Comparison of ENCODE assay signal across 8 cellular contexts in genomic region chr16:53090591-53091507, GRCh38. TPM values are rescaled to one million over a fixed set of nuclear protein-coding genes. Genes with fewer than 3 reads are reported as not detected.
DNase-seq lines count a peak whose midpoint lies in the region; ATAC-seq and TF ChIP-seq lines count a peak whose summit lies in the region.

No MANE protein-coding gene starts in this region.

- peak overlapping the region; percentile 87 for H3K14ac ChIP-seq in IMR-90 (replicated peaks; ENCODE audit: low read depth, low read length)

- H2AK5ac ChIP-seq in IMR-90 (ENCODE audit: low read depth, low read length): peak overlapping the region; percentile 88

- peak overlapping the region; percentile 70 for H3K27ac Mint-ChIP-seq in CD8-positive, alpha-beta T cell

- peak overlapping the region; percentile 51 for H3K18ac ChIP-seq in IMR-90 (ENCODE audit: low read depth, low read length)

- H3K9me3 Mint-ChIP-seq in CD8-positive, alpha-beta T cell: no peaks in the 10 kb centered on the region

- dilution Hi-C loops in IMR-90 (cut with HindIII; ENCODE audit: low sequenced_read_pairs, unreplicated experiment): no loop called here

- no peak overlapping the region for H3K27ac ChIP-seq in CD8-positive, alpha-beta T cell (ENCODE audit: low read depth, low read length)
- peak overlapping the region; percentile 81 for H3K27ac ChIP-seq in IMR-90 (ENCODE audit: insufficient read depth, low read length)

- TF ChIP-seq POLR2A in IMR-90 (IDR thresholded peaks at IDR 0.05; ENCODE audit: low read depth, low read length): no peak; the same call in 1 of the 2 replicates

- DNase-seq in CD8-positive, alpha-beta T cell: peak in 1 of 7 experiments; percentile 23
- peak; percentile 98 for DNase-seq in IMR-90
- peak; percentile 97 for DNase-seq in adipocyte (ENCODE audit: low read depth)
- peak; percentile 95 for DNase-seq in cardiac septum (ENCODE audit: low spot score)
- peak; percentile 90 for DNase-seq in pons (ENCODE audit: low spot score)
- DNase-seq in NCI-H1930 (lab: John Stamatoyannopoulos, UW): no peak
- no peak for DNase-seq in NCI-H2029 treated with DMSO at 0.1 percent for 48 hours (lab: John Stamatoyannopoulos, UW)

- H3K27me3 ChIP-seq in CD8-positive, alpha-beta T cell (ENCODE audit: insufficient read depth, low read length): no peaks in the 10 kb centered on the region
- H3K27me3 ChIP-seq in IMR-90 (ENCODE audit: control insufficient read depth, insufficient read depth, low read length) (no peaks in the 10 kb centered on the region), adipocyte (replicated peaks; ENCODE audit: control insufficient read depth, insufficient read depth, low read length) (no peaks in the 10 kb centered on the region)

- no peak overlapping the region for H3K4me3 ChIP-seq in CD8-positive, alpha-beta T cell (ENCODE audit: low read depth, low read length)
- no peak overlapping the region for H3K4me3 ChIP-seq in IMR-90 (ENCODE audit: insufficient read depth, low read depth, low read length)
- H3K4me3 ChIP-seq in adipocyte (ENCODE audit: low read length): peak overlapping the region; percentile 64

- no peaks in the 10 kb centered on the region for H3K9me3 ChIP-seq in CD8-positive, alpha-beta T cell (ENCODE audit: low read length)
- no peaks in the 10 kb centered on the region for H3K9me3 ChIP-seq in IMR-90 (ENCODE audit: control insufficient read depth, insufficient read depth, low read length)
- H3K9me3 ChIP-seq in adipocyte (ENCODE audit: control insufficient read depth, low read length): no peaks in the 10 kb centered on the region

- H2BK20ac ChIP-seq in IMR-90 (ENCODE audit: low read depth, low read length): peak overlapping the region; percentile 92

- H2BK15ac ChIP-seq in IMR-90 (ENCODE audit: low read depth, low read length): peak overlapping the region; percentile 81; the same call in 1 of the 3 replicates

- peak overlapping the region; percentile 96 for H2AK9ac ChIP-seq in IMR-90 (replicated peaks; ENCODE audit: low read depth, low read length, poor library complexity)

- TF ChIP-seq RAD21 in IMR-90 (IDR thresholded peaks at IDR 0.05; ENCODE audit: low read length): no peak

- H3K4ac ChIP-seq in IMR-90 (ENCODE audit: low read depth, low read length): peak overlapping the region; percentile 90

- in situ Hi-C loops in IMR-90 (cut with MboI; ENCODE audit: low sequenced_read_pairs): no loop called here

- H3K56ac ChIP-seq in IMR-90 (ENCODE audit: extremely low read depth, insufficient read depth, low read length): peak overlapping the region; percentile 54

- H3K9ac ChIP-seq in IMR-90 (ENCODE audit: low read depth, low read length) (peak overlapping the region; percentile 19; the same call in 1 of the 2 replicates), adipocyte (ENCODE audit: low read length) (peak overlapping the region; percentile 82)

- H2AFZ ChIP-seq in IMR-90 (replicated peaks; ENCODE audit: low read length, poor library complexity): peak overlapping the region; percentile 86

- no TSS peak for BruUV-seq in IMR-90 (replicated peaks; lab: Mats Ljungman, UMichigan)

- no peaks in the 10 kb centered on the region for H3K4me1 ChIP-seq in CD8-positive, alpha-beta T cell (ENCODE audit: insufficient read depth, low read length)
- peaks cover 18% of the 10 kb centered on the region for H3K4me1 ChIP-seq in IMR-90 (ENCODE audit: control insufficient read depth, insufficient read depth, low read length)
- peaks cover 78% of the 10 kb centered on the region for H3K4me1 ChIP-seq in adipocyte (ENCODE audit: control insufficient read depth, insufficient read depth, low read length)

- no CpG with 5 or more reads among the region's 13 CpGs for WGBS in IMR-90 (ENCODE audit: extremely low coverage in 2 of 2, insufficient read length in 1 of 2), 2 experiments

- intact Hi-C loops in CD8-positive, alpha-beta T cell (cut with DNase I, micrococcal nuclease): no loop called here
- intact Hi-C loops in IMR-90 (cut with micrococcal nuclease) (loop anchor here (2.0 kb wide), 2 partner anchors 36 to 40 kb away; partner anchors contain the start of gene CHD9), cardiac septum (cut with DNase I) (loop anchor here (1.0 to 2.0 kb wide), 2 partner anchors 8 to 36 kb away; partner anchors contain the start of gene CHD9)

- no peak for ATAC-seq in CD8-positive, alpha-beta T cell
- ATAC-seq in GM19463 (IDR thresholded peaks at IDR 0.05; ENCODE audit: unreplicated experiment) (peak; percentile 38), IMR-90 (ENCODE audit: low read depth) (peak; percentile 87)

- peak overlapping the region; percentile 68 for H4K91ac ChIP-seq in IMR-90 (ENCODE audit: insufficient read depth, low read depth, low read length)

- peaks cover 15 to 71% of the 10 kb centered on the region in 2 experiments; a peak in 3 of 4 replicates for H3K79me1 ChIP-seq in IMR-90 (ENCODE audit: low read depth in 1 of 2, low read length in 2 of 2)

- no peaks in the 10 kb centered on the region for H3K36me3 Mint-ChIP-seq in CD8-positive, alpha-beta T cell

- H3K4me2 ChIP-seq in IMR-90 (ENCODE audit: low read depth, low read length): peak overlapping the region; percentile 52

- peak overlapping the region; percentile 81 for H2BK120ac ChIP-seq in IMR-90 (ENCODE audit: low read depth, low read length)

- H3K27me3 Mint-ChIP-seq in CD8-positive, alpha-beta T cell (ENCODE audit: low read depth): no peaks in the 10 kb centered on the region

- POLR2A ChIA-PET in CD8-positive, alpha-beta T cell (lab: Charles Lee): no interaction called here
- POLR2A ChIA-PET in IMR-90 (lab: Charles Lee; ENCODE audit: unreplicated experiment): no interaction called here

- H3K23ac ChIP-seq in IMR-90 (ENCODE audit: low read depth, low read length): peak overlapping the region; percentile 96

- H3K36me3 ChIP-seq in CD8-positive, alpha-beta T cell (ENCODE audit: insufficient read depth, low read length): no peaks in the 10 kb centered on the region
- H3K36me3 ChIP-seq in IMR-90 (ENCODE audit: control insufficient read depth, insufficient read depth, low read length) (no peaks in the 10 kb centered on the region), adipocyte (ENCODE audit: control insufficient read depth, insufficient read depth, low read length, severe bottlenecking) (no peaks in the 10 kb centered on the region)

- no peaks in the 10 kb centered on the region; the same call in 1 of the 2 replicates for H4K20me1 ChIP-seq in IMR-90 (ENCODE audit: insufficient read depth, low read length)

- H4K5ac ChIP-seq in IMR-90 (ENCODE audit: low read depth, low read length): peak overlapping the region; percentile 40

- TF ChIP-seq CTCF in CD8-positive, alpha-beta T cell (IDR thresholded peaks at IDR 0.05): no peak
- no peak for TF ChIP-seq CTCF in IMR-90 (conservative IDR thresholded peaks at IDR 0.05; ENCODE audit: low read depth, low read length)

- H3K4me3 Mint-ChIP-seq in CD8-positive, alpha-beta T cell: no peak overlapping the region

- H2BK5ac ChIP-seq in IMR-90 (ENCODE audit: low read depth, low read length, poor library complexity, severe bottlenecking): peak overlapping the region; percentile 76

- CTCF ChIA-PET in CD8-positive, alpha-beta T cell (lab: Charles Lee): interaction anchor here (0.8 to 1.6 kb wide), 2 partner anchors 33 to 36 kb away, joined by 3 to 5 read pairs; partner anchors contain the start of gene CHD9
- CTCF ChIA-PET in IMR-90 (lab: Yijun Ruan, JAX): no interaction called here

- peaks cover 38% of the 10 kb centered on the region for H3K4me1 Mint-ChIP-seq in CD8-positive, alpha-beta T cell (ENCODE audit: low read depth)

- H4K8ac ChIP-seq in IMR-90 (ENCODE audit: low read depth in 2 of 2, low read length in 2 of 2): peak overlapping the region; percentile 19 to 87

- H3K9me1 ChIP-seq in IMR-90 (ENCODE audit: insufficient read depth, low read length): peaks cover 30% of the 10 kb centered on the region

TF ChIP-seq in IMR-90, 13 proteins besides CTCF, POLR2A, EP300 and RAD21:
- TF ChIP-seq CEBPB (IDR thresholded peaks at IDR 0.05; ENCODE audit: low read depth, low read length) (no peak), MXI1 (IDR thresholded peaks at IDR 0.05; ENCODE audit: borderline replicate concordance, low read depth, low read length) (peak; percentile 10; the same call in 1 of the 2 replicates), RCOR1 (IDR thresholded peaks at IDR 0.05; ENCODE audit: insufficient replicate concordance, low read length) (peak; percentile 45), MAZ (IDR thresholded peaks at IDR 0.05; ENCODE audit: borderline replicate concordance, low read depth, low read length) (peak; percentile 83; the same call in 1 of the 2 replicates), FOS (IDR thresholded peaks at IDR 0.05; ENCODE audit: low read depth, low read length) (peak; percentile 13; the same call in 1 of the 2 replicates)

RNA-seq across cellular contexts. Expression of gene CHD9, which starts 36.1 kb away (rescaled TPM):
- total RNA-seq in CD8-positive, alpha-beta T cell: 10 to 100 TPM; 23.2 to 23.5 TPM
- total RNA-seq in IMR-90 (2012; rRNA removed) (48.8 and 61.4 TPM in 2 replicates), cardiac septum (64.6 TPM)
- 8.4 and 9.1 TPM in 2 replicates for polyA plus RNA-seq in IMR-90 (2012; rRNA removed)
- 0.93 and 1.8 TPM in 2 replicates for polyA plus RNA-seq in IMR-90 (2012; cell fraction: cytosol; rRNA removed)
- 1.9 and 26.7 TPM in 2 replicates for polyA plus RNA-seq in IMR-90 (2012; cell fraction: nucleus; rRNA removed; ENCODE audit: low replicate concordance)

RNA-seq across cellular contexts. Expression of gene CHD9NB, which starts 38.2 kb away (rescaled TPM):
- total RNA-seq in CD8-positive, alpha-beta T cell: not detected
- total RNA-seq in IMR-90 (2012; rRNA removed): 1.1 TPM in 2 replicates
- 0.94 and 1.2 TPM in 2 replicates for polyA plus RNA-seq in IMR-90 (2012; rRNA removed)
- polyA plus RNA-seq in IMR-90 (2012; cell fraction: cytosol; rRNA removed): 0.29 and 0.55 TPM in 2 replicates
- 0.41 and 0.61 TPM in 2 replicates for polyA plus RNA-seq in IMR-90 (2012; cell fraction: nucleus; rRNA removed; ENCODE audit: low replicate concordance)
- 1.0 TPM for total RNA-seq in cardiac septum

Comparison
In these comparisons a context has a peak if more than half of its experiments do, and no peak if none do; other contexts are left out.
1. DNase-seq: peak in IMR-90 (single experiment), adipocyte (single experiment), cardiac septum (single experiment) and pons (single experiment); none in NCI-H1930 (0 of 2) and NCI-H2029 treated with DMSO at 0.1 percent for 48 hours (single experiment).
2. intact Hi-C loops: an anchor here in IMR-90 (2.0 kb wide) and cardiac septum (1.0 to 2.0 kb wide); none called in CD8-positive, alpha-beta T cell.